ENCODE assay signal across 8 cellular contexts in genomic region chr2:74653589-74653984, GRCh38. TPM values are rescaled to one million over a fixed set of nuclear protein-coding genes. Genes with fewer than 3 reads are reported as not detected.
DNase-seq lines count a peak whose midpoint lies in the region; ATAC-seq and TF ChIP-seq lines count a peak whose summit lies in the region.

No MANE protein-coding gene starts in this region.

- H3K27me3 Mint-ChIP-seq in activated T-helper 2 cell treated with anti-CD3 and anti-CD28 coated beads, Interferon-gamma antibody, Interleukin-2, Interleukin-4, amounts not matched to agents 10 μg/mL and 5 μg/mL and 100 μg/mL, durations not matched to agents 14 hours and 24 hours and 36 hours (ENCODE audit: low read depth) = peaks cover 21% of the 10 kb centered on the region
- H3K27me3 Mint-ChIP-seq in immature natural killer cell (ENCODE audit: low read depth in 3 of 3) = peaks cover 0 to 16% (median 11%) of the 10 kb centered on the region in 3 donors

- 7% methylated on average over 15 of the region's 15 CpGs for WGBS in testis, 2 donors

- peaks cover 21% of the 10 kb centered on the region for H3K4me1 Mint-ChIP-seq in activated T-helper 2 cell treated with anti-CD3 and anti-CD28 coated beads, Interferon-gamma antibody, Interleukin-2, Interleukin-4, amounts not matched to agents 10 μg/mL and 5 μg/mL and 100 μg/mL, durations not matched to agents 14 hours and 24 hours and 36 hours (ENCODE audit: low read depth)
- H3K4me1 Mint-ChIP-seq in immature natural killer cell = peaks cover 18 to 24% of the 10 kb centered on the region in 2 donors

- no peaks in the 10 kb centered on the region for H3K9me3 ChIP-seq in testis

- H3K27me3 ChIP-seq in testis = no peaks in the 10 kb centered on the region

- no peaks in the 10 kb centered on the region for H3K36me3 ChIP-seq in testis (ENCODE audit: low read depth, missing control alignments)

- peak; percentile 39 for DNase-seq in NCI-H2171 (lab: John Stamatoyannopoulos, UW)
- no peak for DNase-seq in NCI-H2171 treated with DMSO at 0.1 percent for 48 hours (lab: John Stamatoyannopoulos, UW)
- no peak for DNase-seq in activated T-helper 2 cell treated with anti-CD3 and anti-CD28 coated beads, Interferon-gamma antibody, Interleukin-2, Interleukin-4, amounts not matched to agents 10 μg/mL and 5 μg/mL and 100 μg/mL, durations not matched to agents 14 hours and 24 hours and 36 hours (ENCODE audit: low spot score)
- no peak for DNase-seq in immature natural killer cell
- no peak for DNase-seq in testis
- no peak for DNase-seq in GM19240 (ENCODE audit: insufficient read length, low spot score)
- no peak for DNase-seq in iPS-NIHi11 (ENCODE audit: low spot score)

- intact Hi-C loops in activated T-helper 2 cell treated with anti-CD3 and anti-CD28 coated beads, Interferon-gamma antibody, Interleukin-2, Interleukin-4, amounts not matched to agents 10 μg/mL and 5 μg/mL and 100 μg/mL, durations not matched to agents 14 hours and 24 hours and 36 hours (cut with micrococcal nuclease) = loop anchor here (5.0 kb wide), 1 partner anchor 194 kb away; no protein-coding TSS in a partner anchor
- intact Hi-C loops in testis (cut with DNase I; ENCODE audit: low total_unique reads) = no loop called here

- H3K36me3 Mint-ChIP-seq in activated T-helper 2 cell treated with anti-CD3 and anti-CD28 coated beads, Interferon-gamma antibody, Interleukin-2, Interleukin-4, amounts not matched to agents 10 μg/mL and 5 μg/mL and 100 μg/mL, durations not matched to agents 14 hours and 24 hours and 36 hours (ENCODE audit: low read depth) = no peaks in the 10 kb centered on the region
- H3K36me3 Mint-ChIP-seq in immature natural killer cell = peaks cover 0 to 10% (median 0%) of the 10 kb centered on the region in 3 donors

- ATAC-seq in HG02973 (IDR thresholded peaks at IDR 0.05; ENCODE audit: unreplicated experiment) = peak; percentile 16

- H3K27ac ChIP-seq in testis = no peak overlapping the region

- H3K27ac Mint-ChIP-seq in activated T-helper 2 cell treated with anti-CD3 and anti-CD28 coated beads, Interferon-gamma antibody, Interleukin-2, Interleukin-4, amounts not matched to agents 10 μg/mL and 5 μg/mL and 100 μg/mL, durations not matched to agents 14 hours and 24 hours and 36 hours = no peak overlapping the region
- H3K27ac Mint-ChIP-seq in immature natural killer cell = peak overlapping the region; percentile 29 to 85 (median 70)

- peak overlapping the region; percentile 65 to 66 for H3K4me3 ChIP-seq in testis

- no peak for TF ChIP-seq POLR2A in testis (IDR thresholded peaks at IDR 0.05)

- H3K4me1 ChIP-seq in testis = peaks cover 8% of the 10 kb centered on the region

- no peaks in the 10 kb centered on the region for H3K9me3 Mint-ChIP-seq in activated T-helper 2 cell treated with anti-CD3 and anti-CD28 coated beads, Interferon-gamma antibody, Interleukin-2, Interleukin-4, amounts not matched to agents 10 μg/mL and 5 μg/mL and 100 μg/mL, durations not matched to agents 14 hours and 24 hours and 36 hours
- H3K9me3 Mint-ChIP-seq in immature natural killer cell = no peaks in the 10 kb centered on the region

- TF ChIP-seq CTCF in testis (IDR thresholded peaks at IDR 0.05) = no peak

- H3K4me3 Mint-ChIP-seq in activated T-helper 2 cell treated with anti-CD3 and anti-CD28 coated beads, Interferon-gamma antibody, Interleukin-2, Interleukin-4, amounts not matched to agents 10 μg/mL and 5 μg/mL and 100 μg/mL, durations not matched to agents 14 hours and 24 hours and 36 hours (ENCODE audit: low read depth) = peak overlapping the region; percentile 77
- peak overlapping the region; percentile 81 to 98 (median 85) for H3K4me3 Mint-ChIP-seq in immature natural killer cell

RNA-seq across cellular contexts. Expression of gene SEMA4F, which starts 0.5 kb away (rescaled TPM):
- 5.5 and 7.1 TPM in 2 replicates for total RNA-seq in activated T-helper 2 cell treated with anti-CD3 and anti-CD28 coated beads, Interferon-gamma antibody, Interleukin-2, Interleukin-4, amounts not matched to agents 10 μg/mL and 5 μg/mL and 100 μg/mL, durations not matched to agents 14 hours and 24 hours and 36 hours
- polyA plus RNA-seq in immature natural killer cell = 1 to 10 TPM; 3.7 to 9.5 (median 6.7) TPM
- 10 to 100 TPM; 13.3 to 14.3 TPM for total RNA-seq in testis
- polyA plus RNA-seq in testis (ENCODE audit: insufficient read depth, low read depth, low replicate concordance) = 9.1 TPM

RNA-seq across cellular contexts. Expression of gene M1AP, which starts 5.5 kb away (rescaled TPM):
- not detected in 2 replicates for total RNA-seq in activated T-helper 2 cell treated with anti-CD3 and anti-CD28 coated beads, Interferon-gamma antibody, Interleukin-2, Interleukin-4, amounts not matched to agents 10 μg/mL and 5 μg/mL and 100 μg/mL, durations not matched to agents 14 hours and 24 hours and 36 hours
- polyA plus RNA-seq in immature natural killer cell (not detected), testis (ENCODE audit: insufficient read depth, low read depth, low replicate concordance) (21.4 TPM)
- 10 to 100 TPM; 11.7 to 14.0 TPM for total RNA-seq in testis

Comparison
In these comparisons a context has a peak if more than half of its experiments do, and no peak if none do; other contexts are left out.
1. RNA of gene M1AP, which starts 5.5 kb away (total RNA-seq): 11.7 to 14.0 TPM in testis; not detected in activated T-helper 2 cell treated with anti-CD3 and anti-CD28 coated beads, Interferon-gamma antibody, Interleukin-2, Interleukin-4, amounts not matched to agents 10 μg/mL and 5 μg/mL and 100 μg/mL, durations not matched to agents 14 hours and 24 hours and 36 hours; every median in the first group is over 10 times any median in the second.